In genomic region chr1:198837276-198838021, GRCh38 we compare ENCODE assay signal across 15 cellular contexts.
A peak's percentile ranks its signal among the peaks of the same experiment; 100 is the strongest.
DNase-seq lines count a peak whose midpoint lies in the region; ATAC-seq, FAIRE-seq and TF ChIP-seq lines count a peak whose summit lies in the region.
"Had no signal": no experiment of that assay in that cellular context is flagged by ENCODE, and none has a peak within 500 bp of the region (broad histone marks: within the 10 kb centered on the region; RNA-seq: fewer than 3 reads in every experiment).

No MANE protein-coding gene starts in this region.

- TF ChIP-seq CTCF in natural killer cell (IDR thresholded peaks at IDR 0.05): no peak
- no peak for TF ChIP-seq CTCF in GM12878 (IDR thresholded peaks at IDR 0.05 in 2 of 3, conservative IDR thresholded peaks at IDR 0.05 in 1 of 3; ENCODE audit: control insufficient read depth in 2 of 3, extremely low read depth in 1 of 3, insufficient read depth in 1 of 3, low read depth in 3 of 3, low read length in 3 of 3)
- TF ChIP-seq CTCF in GM10266 (IDR thresholded peaks at IDR 0.05; ENCODE audit: control insufficient read depth, insufficient read depth, low read depth, missing control alignments): no peak

- H3K27me3 Mint-ChIP-seq in natural killer cell (ENCODE audit: low read depth in 2 of 2): no peaks in the 10 kb centered on the region
- no peaks in the 10 kb centered on the region for H3K27me3 Mint-ChIP-seq in natural killer cell treated with Interleukin-12 subunit alpha and Interleukin-12 subunit beta and Interleukin-15 and Interleukin-18, amount 100 ng/mL, for 72 hours
- H3K27me3 Mint-ChIP-seq: activated B cell treated with CpG ODN at 0.5 μM for 24 hours; activated naive CD4-positive, alpha-beta T cell treated with anti-CD3 and anti-CD28 coated beads, Interleukin-2, amount 10 ng/mL, durations not matched to agents 7 days and 5 days had no signal

- H3K36me3 ChIP-seq in GM12878 (ENCODE audit: control insufficient read depth in 2 of 2, insufficient read depth in 2 of 2, low read length in 1 of 2): no peaks in the 10 kb centered on the region
- H3K36me3 ChIP-seq: suprapubic skin had no signal

- no peaks in the 10 kb centered on the region for H3K4me1 ChIP-seq in GM12878 (ENCODE audit: control insufficient read depth, insufficient read depth, low read length)
- H3K4me1 ChIP-seq: suprapubic skin had no signal

- no peak overlapping the region for H3K9ac ChIP-seq in GM12878 (ENCODE audit: control insufficient read depth, insufficient read depth, low read length)

- no peak overlapping the region for H3K4me3 Mint-ChIP-seq in natural killer cell
- H3K4me3 Mint-ChIP-seq in natural killer cell treated with Interleukin-12 subunit alpha and Interleukin-12 subunit beta and Interleukin-15 and Interleukin-18, amount 100 ng/mL, for 72 hours: no peak overlapping the region
- H3K4me3 Mint-ChIP-seq: activated B cell treated with CpG ODN at 0.5 μM for 24 hours; activated naive CD4-positive, alpha-beta T cell treated with anti-CD3 and anti-CD28 coated beads, Interleukin-2, amount 10 ng/mL, durations not matched to agents 7 days and 5 days; HFFc6 had no signal

- DNase-seq in natural killer cell (no peak), NCI-H526 (lab: John Stamatoyannopoulos, UW) (peak; percentile 23 to 25), GM12878 (ENCODE audit: low read depth, low spot score) (no peak), GM10266 (ENCODE audit: extremely low spot score) (no peak), anterior cingulate cortex (lab: John Stamatoyannopoulos, UW) (no peak)
- no peak for DNase-seq in natural killer cell treated with Interleukin-12 subunit alpha and Interleukin-12 subunit beta and Interleukin-15 and Interleukin-18, amount 100 ng/mL, for 72 hours (ENCODE audit: low spot score)
- no peak for DNase-seq in stimulated activated CD4-positive, alpha-beta T cell treated with anti-CD3 and anti-CD28 coated beads, Interleukin-12 subunit alpha, Interleukin-12 subunit beta, amount 100 ng/mL, for 4 hours
- DNase-seq: activated B cell treated with CpG ODN at 0.5 μM for 24 hours; activated naive CD4-positive, alpha-beta T cell treated with anti-CD3 and anti-CD28 coated beads, Interleukin-2, amount 10 ng/mL, durations not matched to agents 7 days and 5 days; Calu3; HFFc6; left cardiac atrium; NCI-H748 treated with DMSO at 0.1 percent for 48 hours had no signal

- H3K4me1 Mint-ChIP-seq in natural killer cell: peaks cover 6 to 18% of the 10 kb centered on the region in 2 donors
- H3K4me1 Mint-ChIP-seq in natural killer cell treated with Interleukin-12 subunit alpha and Interleukin-12 subunit beta and Interleukin-15 and Interleukin-18, amount 100 ng/mL, for 72 hours (ENCODE audit: low read depth in 2 of 2): peaks cover 5 to 8% of the 10 kb centered on the region in 2 donors
- H3K4me1 Mint-ChIP-seq: activated naive CD4-positive, alpha-beta T cell treated with anti-CD3 and anti-CD28 coated beads, Interleukin-2, amount 10 ng/mL, durations not matched to agents 7 days and 5 days had no signal

- no peak overlapping the region for H2AFZ ChIP-seq in GM12878 (ENCODE audit: control insufficient read depth, low read depth, low read length)

- TF ChIP-seq EP300 in GM12878 (IDR thresholded peaks at IDR 0.05; ENCODE audit: borderline replicate concordance in 1 of 2, control insufficient read depth in 1 of 2, low read depth in 2 of 2, low read length in 2 of 2): no peak

- no peaks in the 10 kb centered on the region for H3K27me3 ChIP-seq in GM12878 (replicated peaks in 1 of 2; ENCODE audit: control insufficient read depth in 2 of 2, insufficient read depth in 2 of 2, low read length in 1 of 2)
- H3K27me3 ChIP-seq: suprapubic skin had no signal

- H3K27ac ChIP-seq in GM12878 (ENCODE audit: control insufficient read depth, insufficient read depth): no peak overlapping the region
- H3K27ac ChIP-seq: suprapubic skin had no signal

- in situ Hi-C loops in GM12878 (cut with MboI): no loop called here

- no peak for FAIRE-seq in GM12878 (lab: Jason Lieb, UNC)

- H4K20me1 ChIP-seq in GM12878 (ENCODE audit: control insufficient read depth, insufficient read depth): no peaks in the 10 kb centered on the region

- 8% methylated on average over 6 of the region's 6 CpGs for whole genome bisulfite sequencing in GM12878 (ENCODE audit: insufficient coverage, insufficient replicate concordance, low lambda C conversion rate, missing lambda C conversion rate)

- no peaks in the 10 kb centered on the region for H3K36me3 Mint-ChIP-seq in natural killer cell
- peaks cover 9% of the 10 kb centered on the region for H3K36me3 Mint-ChIP-seq in natural killer cell treated with Interleukin-12 subunit alpha and Interleukin-12 subunit beta and Interleukin-15 and Interleukin-18, amount 100 ng/mL, for 72 hours

- SMC1A ChIA-PET in GM12878 (lab: Charles Lee; ENCODE audit: uncharacterized antibody, unreplicated experiment): interaction anchor here (1.1 to 1.6 kb wide), 5 partner anchors 9 to 276 kb away, joined by 3 to 4 read pairs (median 4); no protein-coding TSS in a partner anchor

- H3K4me3 ChIP-seq in GM12878: no peak overlapping the region
- H3K4me3 ChIP-seq: suprapubic skin had no signal

- H3K9me3 Mint-ChIP-seq in natural killer cell: no peaks in the 10 kb centered on the region
- peaks cover 2% of the 10 kb centered on the region for H3K9me3 Mint-ChIP-seq in natural killer cell treated with Interleukin-12 subunit alpha and Interleukin-12 subunit beta and Interleukin-15 and Interleukin-18, amount 100 ng/mL, for 72 hours
- H3K9me3 Mint-ChIP-seq: activated B cell treated with CpG ODN at 0.5 μM for 24 hours, HFFc6 had no signal

- no peak overlapping the region for H3K4me2 ChIP-seq in GM12878 (ENCODE audit: control insufficient read depth, insufficient read depth)

- TF ChIP-seq RAD21 in GM12878 (IDR thresholded peaks at IDR 0.05; ENCODE audit: insufficient read depth, low read depth, low read length): no peak

- ATAC-seq in natural killer cell: peak; percentile 50 to 78 (median 64)
- ATAC-seq in natural killer cell treated with Interleukin-12 subunit alpha and Interleukin-12 subunit beta and Interleukin-15 and Interleukin-18, amount 100 ng/mL, for 72 hours: no peak
- peak; percentile 58 for ATAC-seq in GM12878
- ATAC-seq in GM19035 (IDR thresholded peaks at IDR 0.05; ENCODE audit: unreplicated experiment): no peak
- ATAC-seq: left cardiac atrium had no signal

- no peak for TF ChIP-seq POLR2A in GM12878 (IDR thresholded peaks at IDR 0.05; ENCODE audit: low read depth, low read length)

- intact Hi-C loops in natural killer cell (cut with micrococcal nuclease) (no loop called here), GM12878 (cut with micrococcal nuclease; ENCODE audit: unreplicated experiment) (loop anchor here (2.0 kb wide), 1 partner anchor 19 kb away; no protein-coding TSS in a partner anchor)

- peak overlapping the region; percentile 27 to 39 for H3K27ac Mint-ChIP-seq in natural killer cell
- H3K27ac Mint-ChIP-seq in natural killer cell treated with Interleukin-12 subunit alpha and Interleukin-12 subunit beta and Interleukin-15 and Interleukin-18, amount 100 ng/mL, for 72 hours: no peak overlapping the region
- H3K27ac Mint-ChIP-seq: activated B cell treated with CpG ODN at 0.5 μM for 24 hours; activated naive CD4-positive, alpha-beta T cell treated with anti-CD3 and anti-CD28 coated beads, Interleukin-2, amount 10 ng/mL, durations not matched to agents 7 days and 5 days; HFFc6 had no signal

- CTCF ChIA-PET in GM12878 (lab: Yijun Ruan, JAX): interaction anchor here (0.9 kb wide), 1 partner anchor 10 kb away, joined by 3 read pairs; no protein-coding TSS in a partner anchor

- RAD21 ChIA-PET in GM12878 (lab: Charles Lee; ENCODE audit: unreplicated experiment): interaction anchor here (0.6 to 1.1 kb wide), 2 partner anchors 275 to 405 kb away, joined by 3 read pairs; no protein-coding TSS in a partner anchor

- no TSS peak for BruUV-seq in GM12878 (replicated peaks; lab: Mats Ljungman, UMichigan)

- POLR2A ChIA-PET in GM12878 (lab: Charles Lee): interaction anchor here (1.2 kb wide), 1 partner anchor 11 kb away, joined by 3 read pairs; no protein-coding TSS in a partner anchor

- no peaks in the 10 kb centered on the region for H3K9me3 ChIP-seq in GM12878 (replicated peaks; ENCODE audit: control insufficient read depth, insufficient read depth, low read length)
- H3K9me3 ChIP-seq: suprapubic skin had no signal

- H3K79me2 ChIP-seq in GM12878 (ENCODE audit: control insufficient read depth, insufficient read depth, low read length): no peaks in the 10 kb centered on the region

TF ChIP-seq in GM12878, 131 proteins besides CTCF, POLR2A, EP300 and RAD21:
- TF ChIP-seq ZNF24 (IDR thresholded peaks at IDR 0.05): no peak

Comparison
In these comparisons a context has a peak if more than half of its experiments do, and no peak if none do; other contexts are left out.
1. ATAC-seq: peak in natural killer cell (3 of 3) and GM12878 (single experiment); none in natural killer cell treated with Interleukin-12 subunit alpha and Interleukin-12 subunit beta and Interleukin-15 and Interleukin-18, amount 100 ng/mL, for 72 hours (0 of 2) and GM19035 (single experiment).
2. H3K27ac Mint-ChIP-seq: peak in natural killer cell (2 of 2); none in natural killer cell treated with Interleukin-12 subunit alpha and Interleukin-12 subunit beta and Interleukin-15 and Interleukin-18, amount 100 ng/mL, for 72 hours (0 of 2).
3. DNase-seq: peak in NCI-H526 (2 of 2); none in natural killer cell (single experiment), natural killer cell treated with Interleukin-12 subunit alpha and Interleukin-12 subunit beta and Interleukin-15 and Interleukin-18, amount 100 ng/mL, for 72 hours (single experiment), GM12878 (single experiment), GM10266 (single experiment), anterior cingulate cortex (0 of 58) and stimulated activated CD4-positive, alpha-beta T cell treated with anti-CD3 and anti-CD28 coated beads, Interleukin-12 subunit alpha, Interleukin-12 subunit beta, amount 100 ng/mL, for 4 hours (single experiment).